ENCODE assay signal across 16 cellular contexts in the genomic region with DNA sequence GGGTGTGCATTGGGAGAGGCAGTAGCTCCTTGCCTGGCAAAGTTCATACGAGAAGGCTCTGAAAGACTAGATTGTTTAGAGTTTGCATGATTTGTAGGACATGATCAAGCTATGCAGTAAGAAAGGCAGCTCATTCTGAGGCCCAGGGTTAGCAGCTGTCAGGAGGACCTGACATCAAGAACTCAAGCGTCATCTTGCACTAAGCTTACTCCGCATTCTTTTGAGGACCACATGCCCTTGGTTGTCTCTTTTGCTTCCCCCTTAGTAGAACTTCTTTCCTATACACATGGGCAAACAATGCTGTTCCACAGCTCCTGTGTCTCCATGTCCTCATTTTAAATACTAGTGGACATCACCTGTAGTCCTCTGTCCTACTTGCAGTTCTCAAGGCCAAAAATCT. TPM values are rescaled to one million over a fixed set of nuclear protein-coding genes. Genes with fewer than 3 reads are reported as not detected.
DNase-seq lines count a peak whose midpoint lies in the region; ATAC-seq and TF ChIP-seq lines count a peak whose summit lies in the region.
"Had no signal": no experiment of that assay in that cellular context is flagged by ENCODE, and none has a peak within 500 bp of the region (broad histone marks: within the 10 kb centered on the region; RNA-seq: fewer than 3 reads in every experiment).

No MANE protein-coding gene starts in this region.

- H3K4me1 Mint-ChIP-seq in H9, result peaks cover 31 to 38% of the 10 kb centered on the region in 2 experiments
- peaks cover 69% of the 10 kb centered on the region for H3K4me1 Mint-ChIP-seq in chondrocyte (ENCODE audit: low read depth)
- peaks cover 31% of the 10 kb centered on the region for H3K4me1 Mint-ChIP-seq in nephron
- peaks cover 9 to 16% of the 10 kb centered on the region in 2 donors for H3K4me1 Mint-ChIP-seq in stimulated activated naive B cell treated with anti-CD40 and anti-IgM and Interleukin-4, amounts not matched to agents 10 μg/mL and 1 μg/mL and 100 μg/mL, for 72 hours

- WGBS in H9 (ENCODE audit: extremely low coverage, insufficient read length, low lambda C conversion rate), result no CpG with 5 or more reads among the region's 3 CpGs

- H3K36me3 Mint-ChIP-seq in H9 (ENCODE audit: insufficient read depth in 1 of 3, low read depth in 3 of 3) (peaks cover 65 to 97% (median 87%) of the 10 kb centered on the region in 3 experiments), chondrocyte (ENCODE audit: low read depth) (peaks cover 45% of the 10 kb centered on the region), nephron (ENCODE audit: low read depth) (peaks cover 87% of the 10 kb centered on the region)
- peaks cover 41 to 70% of the 10 kb centered on the region in 2 donors for H3K36me3 Mint-ChIP-seq in stimulated activated naive B cell treated with anti-CD40 and anti-IgM and Interleukin-4, amounts not matched to agents 10 μg/mL and 1 μg/mL and 100 μg/mL, for 72 hours

- H2AFZ ChIP-seq in H9 (ENCODE audit: low read length), result no peak overlapping the region

- H3T11ph ChIP-seq in H9 (ENCODE audit: low read length), result no peak overlapping the region

- H3K23ac ChIP-seq in H9 (ENCODE audit: insufficient read length, low read depth, low read length), result no peak overlapping the region

- no peak overlapping the region for H2BK12ac ChIP-seq in H9 (ENCODE audit: insufficient read length, low read depth, low read length)

- H4K5ac ChIP-seq in H9 (ENCODE audit: insufficient read length, low read depth, low read length), result no peak overlapping the region

- H3K9me3 ChIP-seq in H9 (ENCODE audit: control insufficient read depth, low read depth, low read length), result no peaks in the 10 kb centered on the region
- no peaks in the 10 kb centered on the region for H3K9me3 ChIP-seq in thoracic aorta

- H3K79me1 ChIP-seq in H9 (ENCODE audit: insufficient read depth, low read depth, low read length, poor library complexity, severe bottlenecking), result no peaks in the 10 kb centered on the region

- H3K36me3 ChIP-seq in thoracic aorta, result peaks cover 8% of the 10 kb centered on the region

- no peak for ATAC-seq in thoracic aorta (ENCODE audit: insufficient number of reproducible peaks, low FRiP score, low read depth)
- ATAC-seq in stimulated activated naive B cell treated with anti-CD40 and anti-IgM and Interleukin-4, amounts not matched to agents 10 μg/mL and 1 μg/mL and 100 μg/mL, for 72 hours (replicated peaks), result no peak

- no peak overlapping the region for H2BK15ac ChIP-seq in H9 (ENCODE audit: low read depth, low read length)

- H3K27ac Mint-ChIP-seq in H9, result peak overlapping the region; percentile 31 to 71 (median 46); a peak in 5 of 7 replicates
- H3K27ac Mint-ChIP-seq in chondrocyte (ENCODE audit: unreplicated experiment), result peak overlapping the region; percentile 12
- H3K27ac Mint-ChIP-seq in nephron, result peak overlapping the region in 2 of 3 experiments; percentile 24 to 51
- no peak overlapping the region for H3K27ac Mint-ChIP-seq in stimulated activated naive B cell treated with anti-CD40 and anti-IgM and Interleukin-4, amounts not matched to agents 10 μg/mL and 1 μg/mL and 100 μg/mL, for 72 hours
- H3K27ac Mint-ChIP-seq: B cell; CD4-positive, alpha-beta T cell; HFFc6 had no signal

- no peak overlapping the region for H4K8ac ChIP-seq in H9 (replicated peaks; ENCODE audit: insufficient read length, low read depth, low read length)

- H3K4me1 ChIP-seq in H9 (ENCODE audit: insufficient read depth, low read length), result peaks cover 5% of the 10 kb centered on the region
- H3K4me1 ChIP-seq in thoracic aorta (ENCODE audit: control insufficient read depth in 1 of 2, low read depth in 2 of 2), result peaks cover 20 to 75% of the 10 kb centered on the region in 2 donors

- H3K9me3 Mint-ChIP-seq in H9 (no peaks in the 10 kb centered on the region; a peak in 1 of 5 replicates), chondrocyte (ENCODE audit: low read depth) (no peaks in the 10 kb centered on the region), nephron (no peaks in the 10 kb centered on the region)
- no peaks in the 10 kb centered on the region for H3K9me3 Mint-ChIP-seq in stimulated activated naive B cell treated with anti-CD40 and anti-IgM and Interleukin-4, amounts not matched to agents 10 μg/mL and 1 μg/mL and 100 μg/mL, for 72 hours
- H3K9me3 Mint-ChIP-seq: CD4-positive, alpha-beta T cell; HFFc6 had no signal

- no peak overlapping the region for H2BK120ac ChIP-seq in H9 (ENCODE audit: low read depth, low read length, poor library complexity, severe bottlenecking)

- no peak for TF ChIP-seq CTCF in H9 (conservative IDR thresholded peaks at IDR 0.05)
- no peak for TF ChIP-seq CTCF in chondrocyte (IDR thresholded peaks at IDR 0.05)
- TF ChIP-seq CTCF in nephron (IDR thresholded peaks at IDR 0.05; ENCODE audit: unreplicated experiment in 3 of 3), result no peak
- TF ChIP-seq CTCF in thoracic aorta (IDR thresholded peaks at IDR 0.05), result no peak

- no peak overlapping the region for H3K4ac ChIP-seq in H9 (ENCODE audit: low read depth, low read length)

- no peaks in the 10 kb centered on the region for H3K27me3 Mint-ChIP-seq in H9 (ENCODE audit: low read depth)
- no peaks in the 10 kb centered on the region for H3K27me3 Mint-ChIP-seq in chondrocyte (ENCODE audit: low read depth)
- no peaks in the 10 kb centered on the region for H3K27me3 Mint-ChIP-seq in nephron (ENCODE audit: low read depth)
- H3K27me3 Mint-ChIP-seq in stimulated activated naive B cell treated with anti-CD40 and anti-IgM and Interleukin-4, amounts not matched to agents 10 μg/mL and 1 μg/mL and 100 μg/mL, for 72 hours, result peaks cover 3 to 6% of the 10 kb centered on the region in 2 donors
- H3K27me3 Mint-ChIP-seq: B cell had no signal

- H3K4me2 ChIP-seq in H9 (ENCODE audit: insufficient read depth, insufficient read length, low read length), result no peak overlapping the region

- H2AK5ac ChIP-seq in H9 (ENCODE audit: insufficient read length, low read length), result no peak overlapping the region

- no peak overlapping the region for H4K91ac ChIP-seq in H9 (ENCODE audit: insufficient read length, low read depth, low read length)

- no peaks in the 10 kb centered on the region for H3K23me2 ChIP-seq in H9 (ENCODE audit: insufficient read length, low read depth, low read length, poor library complexity, severe bottlenecking)

- no peak overlapping the region for H3K18ac ChIP-seq in H9 (ENCODE audit: insufficient read length, low read depth, low read length)

- no peak overlapping the region for H2BK5ac ChIP-seq in H9 (ENCODE audit: insufficient read length, low read length)

- H3K9ac ChIP-seq in H9 (ENCODE audit: extremely low read depth, insufficient read length, low read length), result no peak overlapping the region

- no peak overlapping the region for H2BK20ac ChIP-seq in H9 (ENCODE audit: low read depth, low read length, poor library complexity, severe bottlenecking)

- H3K4me3 ChIP-seq in thoracic aorta, result no peak overlapping the region

- H3K27ac ChIP-seq in H9 (ENCODE audit: insufficient read length, low read depth, low read length) (no peak overlapping the region), thoracic aorta (peak overlapping the region; percentile 86 to 89)
- H3K27ac ChIP-seq: HL-60 had no signal

- H3K79me2 ChIP-seq in H9 (ENCODE audit: insufficient read depth, low read length), result peaks cover 76% of the 10 kb centered on the region

- H3K27me3 ChIP-seq in H9 (ENCODE audit: insufficient read depth, low read length), result no peaks in the 10 kb centered on the region
- no peaks in the 10 kb centered on the region for H3K27me3 ChIP-seq in thoracic aorta (replicated peaks; ENCODE audit: insufficient read depth)

- no peak overlapping the region for H3K14ac ChIP-seq in H9 (ENCODE audit: insufficient read depth, low read length)

- H3K56ac ChIP-seq in H9 (ENCODE audit: insufficient read length, low read depth, low read length), result no peak overlapping the region

- H3K4me3 Mint-ChIP-seq in H9 (no peak overlapping the region), chondrocyte (ENCODE audit: unreplicated experiment) (no peak overlapping the region), nephron (no peak overlapping the region)
- H3K4me3 Mint-ChIP-seq in stimulated activated naive B cell treated with anti-CD40 and anti-IgM and Interleukin-4, amounts not matched to agents 10 μg/mL and 1 μg/mL and 100 μg/mL, for 72 hours, result no peak overlapping the region
- H3K4me3 Mint-ChIP-seq: B cell; CD4-positive, alpha-beta T cell; HFFc6 had no signal

- H4K20me1 ChIP-seq in H9 (ENCODE audit: control insufficient read depth, insufficient read depth, insufficient read length), result peaks cover 2% of the 10 kb centered on the region

- DNase-seq in H9 (no peak), chondrocyte (ENCODE audit: low spot score) (no peak), thoracic aorta (ENCODE audit: low spot score) (no peak), NCI-H1436 treated with DMSO at 0.1 percent for 48 hours (lab: John Stamatoyannopoulos, UW) (no peak), COLO668 (lab: John Stamatoyannopoulos, UW; ENCODE audit: unreplicated experiment) (no peak)
- DNase-seq in stimulated activated naive B cell treated with anti-CD40 and anti-IgM and Interleukin-4, amounts not matched to agents 10 μg/mL and 1 μg/mL and 100 μg/mL, for 72 hours, result no peak
- DNase-seq: ACHN; C1 segment of cervical spinal cord; CD4-positive, alpha-beta T cell; GF-D8; GOT3; HCEC 1CT; HFFc6 had no signal

RNA-seq across cellular contexts. Expression of gene ZNF532, which starts 14.0 kb away (rescaled TPM):
- total RNA-seq in H9 (2021) (254 and 258 TPM in 2 replicates), chondrocyte (123 to 163 TPM (median 162 TPM) in 3 replicates), thoracic aorta (100 to 1,000 TPM; 133 to 211 TPM)
